Comparison of ENCODE assay signal across 9 cellular contexts in the genomic region with DNA sequence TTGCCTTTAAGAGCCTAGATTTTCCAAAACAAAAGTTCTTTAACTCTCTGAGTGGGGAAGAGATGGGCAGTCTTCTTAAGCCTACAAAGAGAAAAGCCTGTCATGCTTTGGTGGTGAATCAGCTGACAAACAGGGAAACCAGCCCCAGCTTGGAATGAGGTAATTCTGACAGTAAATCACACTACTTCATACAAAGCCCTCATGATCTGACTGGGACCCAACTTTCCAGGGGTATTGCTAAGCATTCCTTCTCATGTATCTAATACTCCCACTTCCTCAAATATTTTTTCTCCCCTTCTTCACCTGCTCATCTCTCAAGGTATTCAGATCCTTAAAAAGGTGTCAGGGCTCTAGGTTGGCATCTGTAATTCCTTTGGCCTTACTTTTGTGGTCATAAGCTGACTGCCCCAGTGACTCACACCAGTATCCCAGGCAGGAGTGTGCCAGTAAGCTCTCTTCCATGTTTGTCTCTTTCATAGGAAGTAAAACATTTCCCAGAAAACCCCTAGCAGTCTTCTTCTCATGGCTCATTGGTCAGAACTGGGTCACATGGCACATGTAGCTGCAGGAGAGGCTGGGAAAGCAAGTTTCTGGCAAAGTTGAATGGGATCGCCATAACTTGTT. TPM values are rescaled to one million over a fixed set of nuclear protein-coding genes. Genes with fewer than 3 reads are reported as not detected.
DNase-seq lines count a peak whose midpoint lies in the region; ATAC-seq lines count a peak whose summit lies in the region.
"Had no signal": no experiment of that assay in that cellular context is flagged by ENCODE, and none has a peak within 500 bp of the region (broad histone marks: within the 10 kb centered on the region; RNA-seq: fewer than 3 reads in every experiment).

No MANE protein-coding gene starts in this region.

- no peak overlapping the region for H2BK15ac ChIP-seq in neuronal stem cell (ENCODE audit: low read length)

- H4K8ac ChIP-seq in neuronal stem cell (ENCODE audit: low read depth, low read length): no peak overlapping the region

- no peak overlapping the region for H3K4ac ChIP-seq in neuronal stem cell (ENCODE audit: low read length)

- H3K14ac ChIP-seq in neuronal stem cell (ENCODE audit: low read length): no peak overlapping the region

- H3K27me3 ChIP-seq in MG63: no peaks in the 10 kb centered on the region
- no peaks in the 10 kb centered on the region for H3K27me3 ChIP-seq in neuronal stem cell (ENCODE audit: control insufficient read depth in 3 of 3, insufficient read depth in 3 of 3, low read depth in 1 of 3, low read length in 3 of 3)
- H3K27me3 ChIP-seq in effector memory CD4-positive, alpha-beta T cell (replicated peaks; ENCODE audit: control insufficient read depth, insufficient read depth, low read length, poor library complexity, severe bottlenecking): no peaks in the 10 kb centered on the region

- H3K4me2 ChIP-seq in neuronal stem cell (ENCODE audit: insufficient read depth, low read length, poor library complexity, severe bottlenecking): no peak overlapping the region

- H4K91ac ChIP-seq in neuronal stem cell (ENCODE audit: low read depth, low read length, poor library complexity): no peak overlapping the region

- no peak overlapping the region for H3K18ac ChIP-seq in neuronal stem cell (ENCODE audit: low read length)

- H3K79me1 ChIP-seq in neuronal stem cell (ENCODE audit: low read depth, low read length): no peaks in the 10 kb centered on the region

- no peak overlapping the region for H3K9ac ChIP-seq in neuronal stem cell (ENCODE audit: low read depth, low read length, poor library complexity)

- no peak overlapping the region for H2BK120ac ChIP-seq in neuronal stem cell (ENCODE audit: low read depth, low read length)

- WGBS in neuronal stem cell (ENCODE audit: extremely low coverage in 2 of 2, insufficient read length in 2 of 2, insufficient replicate concordance in 1 of 2), 2 donors: no CpG with 5 or more reads among the region's 1 CpG

- H3K36me3 ChIP-seq in MG63 (no peaks in the 10 kb centered on the region), neuronal stem cell (replicated peaks in 1 of 2; ENCODE audit: control insufficient read depth in 2 of 2, insufficient read depth in 2 of 2, low read length in 2 of 2) (no peaks in the 10 kb centered on the region)
- H3K36me3 ChIP-seq in effector memory CD4-positive, alpha-beta T cell (ENCODE audit: control insufficient read depth, insufficient read depth, low read length): no peaks in the 10 kb centered on the region

- peak overlapping the region; percentile 55 for H2AFZ ChIP-seq in neuronal stem cell (ENCODE audit: low read length)

- ATAC-seq in HG02588 (IDR thresholded peaks at IDR 0.05; ENCODE audit: unreplicated experiment): no peak

- H3K4me1 ChIP-seq in neuronal stem cell (ENCODE audit: control insufficient read depth in 2 of 2, insufficient read depth in 1 of 2, low read depth in 1 of 2, low read length in 2 of 2): peaks cover 0 to 3% of the 10 kb centered on the region in 2 donors
- H3K4me1 ChIP-seq in effector memory CD4-positive, alpha-beta T cell (ENCODE audit: control insufficient read depth, insufficient read depth, low read length, poor library complexity, severe bottlenecking): peaks cover 4% of the 10 kb centered on the region

- no peaks in the 10 kb centered on the region for H3K9me3 ChIP-seq in MG63
- H3K9me3 ChIP-seq in neuronal stem cell (replicated peaks in 1 of 2; ENCODE audit: control insufficient read depth in 2 of 2, insufficient read depth in 1 of 2, low read depth in 1 of 2, low read length in 2 of 2): no peaks in the 10 kb centered on the region
- no peaks in the 10 kb centered on the region for H3K9me3 ChIP-seq in effector memory CD4-positive, alpha-beta T cell (ENCODE audit: control insufficient read depth, low read length)

- H2BK12ac ChIP-seq in neuronal stem cell (ENCODE audit: low read length): no peak overlapping the region

- no peak overlapping the region for H3K27ac ChIP-seq in neuronal stem cell (replicated peaks; ENCODE audit: low read length)
- H3K27ac ChIP-seq in effector memory CD4-positive, alpha-beta T cell (ENCODE audit: insufficient read depth, low read length, poor library complexity, severe bottlenecking): no peak overlapping the region
- H3K27ac ChIP-seq: VCaP had no signal

- DNase-seq in COLO829 (ENCODE audit: low spot score) (peak; percentile 76), MG63 (peak; percentile 90), dermis blood vessel endothelial cell (peak; percentile 97), neuronal stem cell (ENCODE audit: low spot score) (no peak), NCI-H1694 (lab: John Stamatoyannopoulos, UW) (no peak), midbrain (lab: John Stamatoyannopoulos, UW) (no peak)
- DNase-seq in effector memory CD4-positive, alpha-beta T cell: no peak

- H3K4me3 ChIP-seq in MG63 (no peak overlapping the region), neuronal stem cell (ENCODE audit: low read length in 2 of 2) (no peak overlapping the region)
- H3K4me3 ChIP-seq in effector memory CD4-positive, alpha-beta T cell (ENCODE audit: insufficient read depth, low read depth, low read length, poor library complexity, severe bottlenecking): no peak overlapping the region

- H2AK5ac ChIP-seq in neuronal stem cell (ENCODE audit: low read depth, low read length): no peak overlapping the region

- H2BK5ac ChIP-seq in neuronal stem cell (ENCODE audit: low read length): no peak overlapping the region

- no peak overlapping the region for H3K23ac ChIP-seq in neuronal stem cell (ENCODE audit: low read depth, low read length, poor library complexity)

RNA-seq across cellular contexts. Expression of a gene that starts 15.0 kb away (rescaled TPM):
- 2.4 and 4.4 TPM in 2 replicates for total RNA-seq in MG63 (2014; rRNA removed; shearing (Covaris generic); ENCODE audit: low replicate concordance)
- total RNA-seq in dermis blood vessel endothelial cell: 9.5 and 12.1 TPM in 2 replicates
- polyA plus RNA-seq in neuronal stem cell (2013, experiment 1 of 2): 11.0 TPM
- 11.3 TPM for polyA plus RNA-seq in neuronal stem cell (2013, experiment 2 of 2)

RNA-seq across cellular contexts. Expression of a gene that starts 15.4 kb away (rescaled TPM):
- total RNA-seq in MG63 (2014; rRNA removed; shearing (Covaris generic); ENCODE audit: low replicate concordance): 0.17 and 0.36 TPM in 2 replicates
- 12.1 and 12.4 TPM in 2 replicates for total RNA-seq in dermis blood vessel endothelial cell
- polyA plus RNA-seq in neuronal stem cell (2013, experiment 1 of 2): 0.38 TPM
- 0.32 TPM for polyA plus RNA-seq in neuronal stem cell (2013, experiment 2 of 2)

Comparison
In these comparisons a context has a peak if more than half of its experiments do, and no peak if none do; other contexts are left out.
1. DNase-seq: peak in COLO829 (single experiment), MG63 (single experiment) and dermis blood vessel endothelial cell (single experiment); none in neuronal stem cell (single experiment), effector memory CD4-positive, alpha-beta T cell (0 of 3), NCI-H1694 (single experiment) and midbrain (single experiment).